23 cellular contexts compared by ENCODE assay signal in the genomic region with DNA sequence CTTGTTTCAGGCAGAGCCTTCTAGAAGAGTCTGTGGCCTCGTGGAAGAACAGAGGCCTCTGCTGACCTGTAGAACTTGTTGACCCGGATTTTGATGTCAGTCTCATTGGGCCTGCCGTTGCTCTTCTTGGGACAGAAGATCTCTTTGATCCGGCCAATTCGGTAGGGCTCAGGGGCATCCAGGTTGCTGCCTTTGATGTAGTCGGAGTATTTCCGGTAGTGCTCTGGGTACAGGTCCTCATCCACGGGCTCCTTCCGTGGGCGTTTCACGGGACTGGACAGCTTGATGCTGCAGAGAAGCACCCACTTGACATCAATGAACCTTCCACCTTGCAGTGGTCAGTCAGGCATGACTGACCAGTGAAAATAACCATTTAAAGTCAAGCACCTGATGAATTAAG. TPM values are rescaled to one million over a fixed set of nuclear protein-coding genes. Genes with fewer than 3 reads are reported as not detected.
A peak's percentile ranks its signal among the peaks of the same experiment; 100 is the strongest.
DNase-seq lines count a peak whose midpoint lies in the region; ATAC-seq and TF ChIP-seq lines count a peak whose summit lies in the region.
"Had no signal": no experiment of that assay in that cellular context is flagged by ENCODE, and none has a peak within 500 bp of the region (broad histone marks: within the 10 kb centered on the region; RNA-seq: fewer than 3 reads in every experiment).

No MANE protein-coding gene starts in this region.

- H3K9me3 ChIP-seq in mucosa of descending colon = no peaks in the 10 kb centered on the region
- H3K9me3 ChIP-seq: A549, HAP-1, psoas muscle, suprapubic skin had no signal

- CTCF ChIA-PET in activated CD4-positive, alpha-beta T cell treated with anti-CD3 and anti-CD28 coated beads, Interleukin-2, amount 10 ng/mL, durations not matched to agents 7 days and 5 days (lab: Charles Lee) = interaction anchor here (0.7 to 1.2 kb wide), 4 partner anchors 8 to 107 kb away, joined by 3 to 6 read pairs (median 3); no protein-coding TSS in a partner anchor
- CTCF ChIA-PET in T-cell (lab: Charles Lee) = interaction anchor here in 1 of 2 donors (0.8 to 1.6 kb wide), 6 partner anchors 22 to 212 kb away, joined by 3 to 9 read pairs (median 5); no protein-coding TSS in a partner anchor

- no peak overlapping the region for H3K4me3 ChIP-seq in mucosa of descending colon
- H3K4me3 ChIP-seq: A549, HAP-1, psoas muscle, smooth muscle cell, suprapubic skin had no signal

- peaks cover 4% of the 10 kb centered on the region for H3K4me1 ChIP-seq in mucosa of descending colon (ENCODE audit: low read depth)
- H3K4me1 ChIP-seq: A549, HAP-1, psoas muscle, suprapubic skin had no signal

- peak overlapping the region; percentile 99 for H3K27ac Mint-ChIP-seq in activated CD4-positive, alpha-beta T cell treated with anti-CD3 and anti-CD28 coated beads, Interleukin-2, amount 10 ng/mL, durations not matched to agents 7 days and 5 days
- peak overlapping the region; percentile 100 for H3K27ac Mint-ChIP-seq in T-cell
- H3K27ac Mint-ChIP-seq in activated naive CD8-positive, alpha-beta T cell = peak overlapping the region; percentile 99
- H3K27ac Mint-ChIP-seq: activated B cell treated with CpG ODN at 0.5 μM for 24 hours had no signal

- POLR2A ChIA-PET in activated CD4-positive, alpha-beta T cell treated with anti-CD3 and anti-CD28 coated beads, Interleukin-2, amount 10 ng/mL, durations not matched to agents 7 days and 5 days (lab: Charles Lee) = interaction anchor here (0.7 kb wide), 1 partner anchor 39 kb away, joined by 5 read pairs; no protein-coding TSS in a partner anchor
- POLR2A ChIA-PET in T-cell (lab: Charles Lee) = interaction anchor here (0.6 to 1.0 kb wide), 3 partner anchors 29 to 357 kb away, joined by 3 to 5 read pairs (median 4); no protein-coding TSS in a partner anchor

- peaks cover 73% of the 10 kb centered on the region for H3K36me3 Mint-ChIP-seq in activated CD4-positive, alpha-beta T cell treated with anti-CD3 and anti-CD28 coated beads, Interleukin-2, amount 10 ng/mL, durations not matched to agents 7 days and 5 days (ENCODE audit: low read depth)
- peaks cover 46% of the 10 kb centered on the region for H3K36me3 Mint-ChIP-seq in T-cell
- H3K36me3 Mint-ChIP-seq in activated naive CD8-positive, alpha-beta T cell = peaks cover 3% of the 10 kb centered on the region

- ATAC-seq in T-cell (replicated peaks in 1 of 4) (no peak), mucosa of descending colon (peak; percentile 15), GM18502 (IDR thresholded peaks at IDR 0.05; ENCODE audit: poor library complexity, unreplicated experiment) (no peak), left cardiac atrium (no peak)
- ATAC-seq: A549, HepG2, psoas muscle had no signal

- peak overlapping the region; percentile 75 for H3K4me3 Mint-ChIP-seq in activated CD4-positive, alpha-beta T cell treated with anti-CD3 and anti-CD28 coated beads, Interleukin-2, amount 10 ng/mL, durations not matched to agents 7 days and 5 days
- H3K4me3 Mint-ChIP-seq in T-cell = peak overlapping the region; percentile 43 to 78 (median 74)
- H3K4me3 Mint-ChIP-seq in activated naive CD8-positive, alpha-beta T cell = peak overlapping the region; percentile 87
- H3K4me3 Mint-ChIP-seq: activated B cell treated with CpG ODN at 0.5 μM for 24 hours had no signal

- H3K36me3 ChIP-seq in mucosa of descending colon (ENCODE audit: low read depth) = no peaks in the 10 kb centered on the region

- peaks cover 38% of the 10 kb centered on the region for H3K4me1 Mint-ChIP-seq in activated CD4-positive, alpha-beta T cell treated with anti-CD3 and anti-CD28 coated beads, Interleukin-2, amount 10 ng/mL, durations not matched to agents 7 days and 5 days
- peaks cover 45 to 55% (median 51%) of the 10 kb centered on the region in 3 donors for H3K4me1 Mint-ChIP-seq in T-cell
- peaks cover 39% of the 10 kb centered on the region for H3K4me1 Mint-ChIP-seq in activated naive CD8-positive, alpha-beta T cell (ENCODE audit: low read depth)
- H3K4me1 Mint-ChIP-seq: activated B cell treated with CpG ODN at 0.5 μM for 24 hours had no signal

- H3K27me3 Mint-ChIP-seq in activated CD4-positive, alpha-beta T cell treated with anti-CD3 and anti-CD28 coated beads, Interleukin-2, amount 10 ng/mL, durations not matched to agents 7 days and 5 days = no peaks in the 10 kb centered on the region
- H3K27me3 Mint-ChIP-seq in T-cell = no peaks in the 10 kb centered on the region
- H3K27me3 Mint-ChIP-seq in activated naive CD8-positive, alpha-beta T cell = no peaks in the 10 kb centered on the region
- H3K27me3 Mint-ChIP-seq: activated B cell treated with CpG ODN at 0.5 μM for 24 hours had no signal

- intact Hi-C loops in mucosa of descending colon (cut with DNase I, micrococcal nuclease) = no loop called here
- intact Hi-C loops in left cardiac atrium (cut with DNase I) = no loop called here

- no peak for TF ChIP-seq CTCF in mucosa of descending colon (IDR thresholded peaks at IDR 0.05)

- DNase-seq in activated CD4-positive, alpha-beta T cell treated with anti-CD3 and anti-CD28 coated beads, Interleukin-2, amount 10 ng/mL, durations not matched to agents 7 days and 5 days = peak; percentile 13
- no peak for DNase-seq in activated CD4-positive, alpha-beta T cell treated with anti-CD3 and anti-CD28 coated beads, Interleukin-2, amount 50 U/mL, for 4 hours
- DNase-seq in T-cell = peak in 4 of 34 experiments; percentile 13 to 26 (median 22)
- no peak for DNase-seq in mucosa of descending colon
- no peak for DNase-seq in NCI-H2196 treated with DMSO at 0.1 percent for 48 hours (lab: John Stamatoyannopoulos, UW; ENCODE audit: unreplicated experiment)
- no peak for DNase-seq in left cardiac atrium
- DNase-seq: activated B cell treated with CpG ODN at 0.5 μM for 24 hours; effector CD4-positive, alpha-beta T cell; midbrain; NCI-H1436; NCI-H2171; NCI-H69; psoas muscle; SHP77 treated with DMSO at 0.1 percent for 48 hours; stimulated activated CD4-positive, alpha-beta T cell treated with anti-CD3 and anti-CD28 coated beads, Interleukin-4, amount 100 ng/mL, for 24 hours had no signal

- no peaks in the 10 kb centered on the region for H3K9me3 Mint-ChIP-seq in activated CD4-positive, alpha-beta T cell treated with anti-CD3 and anti-CD28 coated beads, Interleukin-2, amount 10 ng/mL, durations not matched to agents 7 days and 5 days
- H3K9me3 Mint-ChIP-seq in T-cell = no peaks in the 10 kb centered on the region
- H3K9me3 Mint-ChIP-seq in activated naive CD8-positive, alpha-beta T cell (ENCODE audit: low read depth) = no peaks in the 10 kb centered on the region
- H3K9me3 Mint-ChIP-seq: activated B cell treated with CpG ODN at 0.5 μM for 24 hours had no signal

RNA-seq across cellular contexts. Expression of a gene that starts 24.0 kb away (rescaled TPM):
- 100 to 1,000 TPM; 228 to 230 TPM for total RNA-seq in activated CD4-positive, alpha-beta T cell treated with anti-CD3 and anti-CD28 coated beads, Interleukin-2, amount 10 ng/mL, durations not matched to agents 7 days and 5 days
- total RNA-seq in T-cell (100 to 1,000 TPM; 288 to 435 (median 387) TPM), mucosa of descending colon (100 to 1,000 TPM; 151 to 201 (median 152) TPM), left cardiac atrium (100 to 1,000 TPM; 136 to 148 TPM)

RNA-seq across cellular contexts. Expression of a gene that starts 32.2 kb away (rescaled TPM):
- 10 to 100 TPM; 39.1 to 43.1 TPM for total RNA-seq in activated CD4-positive, alpha-beta T cell treated with anti-CD3 and anti-CD28 coated beads, Interleukin-2, amount 10 ng/mL, durations not matched to agents 7 days and 5 days
- total RNA-seq in T-cell (10 to 100 TPM; 58.8 to 75.2 (median 61.7) TPM), mucosa of descending colon (10 to 100 TPM; 14.1 to 18.5 (median 16.9) TPM), left cardiac atrium (10 to 100 TPM in 1 of 2 donors, 1 to 10 TPM in 1; 3.8 to 13.2 TPM)

RNA-seq across cellular contexts. Expression of a gene that starts 37.5 kb away (rescaled TPM):
- total RNA-seq in activated CD4-positive, alpha-beta T cell treated with anti-CD3 and anti-CD28 coated beads, Interleukin-2, amount 10 ng/mL, durations not matched to agents 7 days and 5 days = 10 to 100 TPM; 77.8 to 77.9 TPM
- total RNA-seq in T-cell (100 to 1,000 TPM in 3 of 5 donors, 10 to 100 TPM in 2; 89.3 to 140 (median 123) TPM), mucosa of descending colon (10 to 100 TPM; 36.4 to 42.0 (median 40.3) TPM), left cardiac atrium (10 to 100 TPM; 23.6 to 38.9 TPM)

RNA-seq across cellular contexts. Expression of a gene that starts 41.2 kb away (rescaled TPM):
- total RNA-seq in activated CD4-positive, alpha-beta T cell treated with anti-CD3 and anti-CD28 coated beads, Interleukin-2, amount 10 ng/mL, durations not matched to agents 7 days and 5 days = 1 to 10 TPM in 1 of 2 experiments, under 1 TPM in 1; 0.99 to 1.3 TPM
- 1 to 10 TPM in 3 of 5 donors, under 1 TPM in 2; 0.37 to 1.7 (median 1.1) TPM for total RNA-seq in T-cell
- total RNA-seq in mucosa of descending colon = 1 to 10 TPM in 1 of 3 donors, under 1 TPM in 2; 0.32 to 1.2 (median 0.87) TPM
- under 1 TPM in 1 of 2 donors, not detected in 1; 0.24 TPM for total RNA-seq in left cardiac atrium
- total RNA-seq: MCF 10A, psoas muscle had no signal

RNA-seq across cellular contexts. Expression of a gene that starts 51.1 kb away (rescaled TPM):
- total RNA-seq in activated CD4-positive, alpha-beta T cell treated with anti-CD3 and anti-CD28 coated beads, Interleukin-2, amount 10 ng/mL, durations not matched to agents 7 days and 5 days = 100 to 1,000 TPM; 375 to 404 TPM
- total RNA-seq in T-cell (100 to 1,000 TPM; 199 to 245 (median 235) TPM), mucosa of descending colon (10 to 100 TPM; 41.1 to 55.6 (median 55.6) TPM), left cardiac atrium (10 to 100 TPM; 32.7 to 34.9 TPM)
